In genomic region chr2:203718087-203718486, GRCh38 we compare ENCODE assay signal across 9 cellular contexts. TPM values are rescaled to one million over a fixed set of nuclear protein-coding genes. Genes with fewer than 3 reads are reported as not detected.
DNase-seq lines count a peak whose midpoint lies in the region; ATAC-seq and TF ChIP-seq lines count a peak whose summit lies in the region.
"Had no signal": no experiment of that assay in that cellular context is flagged by ENCODE, and none has a peak within 500 bp of the region (broad histone marks: within the 10 kb centered on the region; RNA-seq: fewer than 3 reads in every experiment).

No MANE protein-coding gene starts in this region.

- peaks cover 5% of the 10 kb centered on the region for H3K9me3 Mint-ChIP-seq in central memory CD8-positive, alpha-beta T cell

- peaks cover 42% of the 10 kb centered on the region for H3K36me3 Mint-ChIP-seq in central memory CD8-positive, alpha-beta T cell (ENCODE audit: insufficient read depth)

- H3K4me1 ChIP-seq in OCI-LY7 (ENCODE audit: insufficient read depth, low read length, poor library complexity, severe bottlenecking) (peaks cover 71% of the 10 kb centered on the region), SK-N-SH (ENCODE audit: control insufficient read depth in 1 of 2, insufficient read depth in 2 of 2, low read depth in 1 of 2, low read length in 1 of 2) (no peaks in the 10 kb centered on the region), colonic mucosa (no peaks in the 10 kb centered on the region)

- H3K4me1 Mint-ChIP-seq in central memory CD8-positive, alpha-beta T cell: peaks cover 90% of the 10 kb centered on the region

- H3K79me2 ChIP-seq in OCI-LY7 (ENCODE audit: insufficient read depth, low read depth, low read length) (peaks cover 65% of the 10 kb centered on the region), SK-N-SH (ENCODE audit: insufficient read depth) (no peaks in the 10 kb centered on the region)

- CTCF ChIA-PET in OCI-LY7 (lab: Charles Lee; ENCODE audit: unreplicated experiment) (no interaction called here), SK-N-SH (lab: Yijun Ruan, JAX) (no interaction called here)

- peak; percentile 53 for DNase-seq in OCI-LY7 (ENCODE audit: low spot score)
- DNase-seq in central memory CD8-positive, alpha-beta T cell (ENCODE audit: low spot score in 2 of 2): peak in 1 of 2 donors; percentile 39
- DNase-seq in SK-N-SH: no peak
- no peak for DNase-seq in colonic mucosa
- no peak for DNase-seq in activated CD4-positive, CD25-positive, alpha-beta regulatory T cell treated with anti-CD3 and anti-CD28 coated beads, Interleukin-2, amount 50 U/mL, for 72 hours
- DNase-seq in NCI-H187 treated with DMSO at 0.1 percent for 48 hours (lab: John Stamatoyannopoulos, UW): no peak

- H3K36me3 ChIP-seq in OCI-LY7 (ENCODE audit: insufficient read depth, low read length) (peaks cover 79% of the 10 kb centered on the region), SK-N-SH (replicated peaks in 1 of 2; ENCODE audit: control insufficient read depth in 1 of 2, insufficient read depth in 2 of 2, low read length in 1 of 2) (no peaks in the 10 kb centered on the region), colonic mucosa (no peaks in the 10 kb centered on the region)

- H3K9me2 ChIP-seq in OCI-LY7 (ENCODE audit: insufficient read depth, low read length) (no peaks in the 10 kb centered on the region), SK-N-SH (no peaks in the 10 kb centered on the region)

- TF ChIP-seq RAD21 in SK-N-SH (IDR thresholded peaks at IDR 0.05; ENCODE audit: low read length): no peak

- H3K27me3 ChIP-seq in SK-N-SH (ENCODE audit: insufficient read depth): no peaks in the 10 kb centered on the region
- no peaks in the 10 kb centered on the region for H3K27me3 ChIP-seq in colonic mucosa

- POLR2A ChIA-PET in OCI-LY7 (lab: Charles Lee): interaction anchor here (0.5 to 6.0 kb wide), 7 partner anchors 8 to 1128 kb away, joined by 3 to 62 read pairs (median 4); partner anchors contain the start of gene CD28
- POLR2A ChIA-PET in SK-N-SH (lab: Yijun Ruan, JAX): no interaction called here

- peak overlapping the region; percentile 60 for H3K4me3 Mint-ChIP-seq in central memory CD8-positive, alpha-beta T cell

- ATAC-seq in GM18517 (IDR thresholded peaks at IDR 0.05; ENCODE audit: unreplicated experiment) (peak; percentile 90), HG02571 (IDR thresholded peaks at IDR 0.05; ENCODE audit: unreplicated experiment) (peak; percentile 84)
- peak; percentile 43 for ATAC-seq in central memory CD8-positive, alpha-beta T cell (replicated peaks; ENCODE audit: extremely low read depth, poor library complexity, severe bottlenecking)

- WGBS in SK-N-SH (ENCODE audit: low lambda C conversion rate): 66% methylated on average over 3 of the region's 3 CpGs

- no peak for TF ChIP-seq EP300 in SK-N-SH (IDR thresholded peaks at IDR 0.05; ENCODE audit: borderline replicate concordance in 1 of 2, low read depth in 1 of 2, low read length in 1 of 2)

- no peaks in the 10 kb centered on the region for H3F3A ChIP-seq in SK-N-SH (replicated peaks; ENCODE audit: insufficient read depth)

- H3K4me2 ChIP-seq in OCI-LY7 (ENCODE audit: low read length): peak overlapping the region; percentile 43
- H3K4me2 ChIP-seq in SK-N-SH: no peak overlapping the region

- no peaks in the 10 kb centered on the region for H3K27me3 Mint-ChIP-seq in central memory CD8-positive, alpha-beta T cell

- intact Hi-C loops in OCI-LY7 (cut with micrococcal nuclease; ENCODE audit: unreplicated experiment): no loop called here
- intact Hi-C loops in colonic mucosa (cut with DNase I): no loop called here

- H2AFZ ChIP-seq in OCI-LY7 (ENCODE audit: low read length) (no peak overlapping the region; the same call in 1 of the 2 replicates), SK-N-SH (ENCODE audit: low read depth) (no peak overlapping the region)

- no peak overlapping the region for H3K9ac ChIP-seq in SK-N-SH
- H3K9ac ChIP-seq in colonic mucosa (ENCODE audit: low read depth in 2 of 2, low read length in 2 of 2): no peak overlapping the region

- peak overlapping the region; percentile 92 for H3K27ac Mint-ChIP-seq in central memory CD8-positive, alpha-beta T cell (ENCODE audit: low read depth)

- H4K20me1 ChIP-seq in OCI-LY7 (ENCODE audit: insufficient read depth, low read length): no peaks in the 10 kb centered on the region
- no peaks in the 10 kb centered on the region for H4K20me1 ChIP-seq in SK-N-SH (ENCODE audit: insufficient read depth)

- TF ChIP-seq CTCF in OCI-LY7 (conservative IDR thresholded peaks at IDR 0.05; ENCODE audit: low read length) (no peak), SK-N-SH (IDR thresholded peaks at IDR 0.05) (no peak), colonic mucosa (IDR thresholded peaks at IDR 0.05) (no peak)

- H3K27ac ChIP-seq in OCI-LY7 (ENCODE audit: low read depth, low read length, poor library complexity, severe bottlenecking) (peak overlapping the region; percentile 18), SK-N-SH (ENCODE audit: low read depth in 2 of 2, low read length in 1 of 2) (no peak overlapping the region), colonic mucosa (no peak overlapping the region)

- no TSS peak for BruUV-seq in OCI-LY7 (replicated peaks; lab: Mats Ljungman, UMichigan)

- H3K9me3 ChIP-seq in OCI-LY7 (ENCODE audit: low read length) (peaks cover 5% of the 10 kb centered on the region; the same call in 1 of the 2 replicates), SK-N-SH (no peaks in the 10 kb centered on the region), colonic mucosa (no peaks in the 10 kb centered on the region)

- H3K4me3 ChIP-seq in OCI-LY7 (ENCODE audit: low read depth, low read length, poor library complexity, severe bottlenecking) (peak overlapping the region; percentile 3), SK-N-SH (ENCODE audit: low read depth in 2 of 2, low read length in 1 of 2) (no peak overlapping the region), colonic mucosa (no peak overlapping the region)

TF ChIP-seq in SK-N-SH, 30 proteins besides CTCF, POLR2A, EP300 and RAD21 (continues in another document):
- no peak for TF ChIP-seq TEAD4 (IDR thresholded peaks at IDR 0.05; ENCODE audit: borderline replicate concordance, insufficient read depth)
- no peak for TF ChIP-seq USF1 (IDR thresholded peaks at IDR 0.05; ENCODE audit: borderline replicate concordance, low read depth)
- TF ChIP-seq MEF2A (IDR thresholded peaks at IDR 0.05; ENCODE audit: borderline replicate concordance, low read depth): no peak
- no peak for TF ChIP-seq TCF12 (IDR thresholded peaks at IDR 0.05)
- TF ChIP-seq GATA2 (CRISPR knock-in tag; IDR thresholded peaks at IDR 0.05): no peak
- no peak for TF ChIP-seq JUND (IDR thresholded peaks at IDR 0.05)
- TF ChIP-seq CHD2 (IDR thresholded peaks at IDR 0.05; ENCODE audit: low read length, partially characterized antibody): no peak
- TF ChIP-seq MXI1 (IDR thresholded peaks at IDR 0.05; ENCODE audit: low read depth, low read length): no peak
- TF ChIP-seq FOSL2 (IDR thresholded peaks at IDR 0.05; ENCODE audit: borderline replicate concordance, low read depth): no peak
- no peak for TF ChIP-seq POLR2AphosphoS5 (IDR thresholded peaks at IDR 0.05; ENCODE audit: low read depth, low read length)
- no peak for TF ChIP-seq GABPA (IDR thresholded peaks at IDR 0.05; ENCODE audit: low read depth)
- no peak for TF ChIP-seq YY1 (IDR thresholded peaks at IDR 0.05; ENCODE audit: low read depth)
- no peak for TF ChIP-seq FOXM1 (IDR thresholded peaks at IDR 0.05; ENCODE audit: low read depth)
- no peak for TF ChIP-seq IRF3 (IDR thresholded peaks at IDR 0.05; ENCODE audit: low read depth, low read length)
- no peak for TF ChIP-seq NFIC (IDR thresholded peaks at IDR 0.05; ENCODE audit: borderline replicate concordance)
- TF ChIP-seq REST (IDR thresholded peaks at IDR 0.05; ENCODE audit: low read depth, low read length): no peak

RNA-seq across cellular contexts. Expression of gene CD28, which starts 11.6 kb away (rescaled TPM):
- 0.49 and 0.92 TPM in 2 replicates for total RNA-seq in OCI-LY7 (2014; rRNA removed; shearing (Covaris generic))
- total RNA-seq in OCI-LY7 (2022) (22.3 and 44.6 TPM in 2 replicates), colonic mucosa (1 to 10 TPM; 1.5 to 1.9 TPM)
- 0.05 and 0.13 TPM in 2 replicates for polyA plus RNA-seq in SK-N-SH (2012; rRNA removed)
- polyA plus RNA-seq in SK-N-SH (2012; cell fraction: cytosol; rRNA removed): 0.04 and 0.10 TPM in 2 replicates
- 0.05 and 0.06 TPM in 2 replicates for polyA plus RNA-seq in SK-N-SH (2012; cell fraction: nucleus; rRNA removed)
- total RNA-seq: epithelial cell of proximal tubule had no signal
